1 cellular context compared by ENCODE assay signal in the genomic region with DNA sequence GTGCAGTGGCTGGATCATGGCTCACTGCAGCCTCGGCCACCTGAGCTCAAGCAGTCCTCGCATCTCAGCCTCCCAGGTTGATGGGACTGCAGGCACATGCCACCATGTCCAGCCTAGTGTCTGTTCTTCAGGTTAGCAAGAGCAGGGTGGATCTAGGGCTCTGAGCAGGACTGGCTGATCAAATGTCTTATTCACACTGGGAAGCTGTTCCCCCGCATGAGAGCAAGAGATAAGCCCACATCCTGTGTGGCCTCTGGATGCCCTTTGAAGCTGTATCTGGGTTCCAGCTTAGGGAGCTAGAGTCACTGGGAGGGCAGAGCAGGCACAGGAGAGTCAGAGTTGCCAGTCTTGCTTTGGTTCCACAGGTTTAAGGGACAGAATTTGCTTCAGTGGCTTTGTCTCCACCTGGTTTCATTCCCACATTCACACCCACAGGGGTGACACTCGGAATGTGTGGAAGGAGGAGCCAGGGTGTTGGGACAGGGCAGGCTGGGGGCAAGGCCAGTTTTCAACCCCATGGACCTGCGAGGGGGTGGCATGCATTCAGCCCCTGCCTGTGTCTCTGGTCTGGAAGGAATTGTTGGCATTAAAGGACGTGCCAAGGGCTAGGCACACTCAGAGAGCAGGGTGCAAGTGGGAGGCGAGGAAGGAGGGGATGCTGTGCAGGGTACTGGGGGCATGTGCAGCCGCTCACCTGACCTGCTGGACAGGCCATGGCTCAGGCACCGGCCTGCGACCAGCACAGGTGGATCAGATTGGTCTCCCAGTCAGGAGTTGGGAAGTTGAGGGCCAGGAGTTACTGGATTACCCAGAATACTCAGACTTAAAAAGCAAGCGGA.
A peak's percentile ranks its signal among the peaks of the same experiment; 100 is the strongest.
TF ChIP-seq lines count a peak whose summit lies in the region.

No MANE protein-coding gene starts in this region.

TF ChIP-seq in HepG2, 621 proteins besides CTCF, POLR2A, EP300 and RAD21:
- TF ChIP-seq HOXA3 (CRISPR knock-in tag; IDR thresholded peaks at IDR 0.05) (no peak), ZFP36L2 (CRISPR knock-in tag; IDR thresholded peaks at IDR 0.05) (no peak), CBX5 (CRISPR knock-in tag; IDR thresholded peaks at IDR 0.05; ENCODE audit: borderline replicate concordance) (no peak), MAZ (IDR thresholded peaks at IDR 0.05; ENCODE audit: borderline replicate concordance, low read depth, low read length) (no peak), MAZ (CRISPR knock-in tag; IDR thresholded peaks at IDR 0.05; ENCODE audit: low read depth) (no peak), CCDC6 (CRISPR knock-in tag; IDR thresholded peaks at IDR 0.05) (no peak), ZNF431 (CRISPR knock-in tag; IDR thresholded peaks at IDR 0.05; ENCODE audit: borderline replicate concordance, low read depth) (0 out of 2 replicates have a peak, but pooled peaks have one; percentile 30), RFX5 (IDR thresholded peaks at IDR 0.05; ENCODE audit: low read depth, low read length) (no peak)
